In the genomic region with DNA sequence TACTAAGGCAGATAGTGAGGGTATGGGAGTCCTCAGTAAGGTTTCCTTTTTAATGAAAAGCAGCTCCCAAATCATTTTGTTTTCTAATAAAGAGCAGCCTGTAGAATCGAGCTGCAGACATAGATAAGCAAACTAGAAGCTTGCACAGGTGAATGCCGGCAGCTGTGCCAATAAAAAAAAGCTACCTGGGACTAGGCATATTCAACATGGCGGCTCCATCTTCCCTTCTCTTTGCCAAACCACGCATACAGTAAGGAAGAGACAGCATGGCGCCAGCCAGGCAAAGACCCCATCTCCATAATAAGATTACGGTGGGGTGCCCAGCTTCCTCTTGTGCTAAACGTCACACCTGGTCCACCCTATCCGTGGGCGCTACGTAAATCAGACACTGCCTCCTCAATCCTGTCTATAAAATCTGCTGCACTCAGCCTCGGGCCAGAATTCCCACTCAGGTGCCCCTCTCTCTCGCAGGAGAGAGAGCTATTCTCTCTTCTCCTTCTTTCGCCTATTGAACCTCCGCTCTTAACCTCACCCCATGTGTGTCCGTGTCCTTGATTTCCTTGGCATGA, we compare ENCODE assay signal across 15 cellular contexts.
DNase-seq lines count a peak whose midpoint lies in the region; ATAC-seq, FAIRE-seq and TF ChIP-seq lines count a peak whose summit lies in the region.
"Had no signal": no experiment of that assay in that cellular context is flagged by ENCODE, and none has a peak within 500 bp of the region (broad histone marks: within the 10 kb centered on the region; RNA-seq: fewer than 3 reads in every experiment).

No MANE protein-coding gene starts in this region.

- H3K9me1 ChIP-seq in keratinocyte (ENCODE audit: control insufficient read depth, extremely low read depth, insufficient read depth, low read length): no peaks in the 10 kb centered on the region

- peak overlapping the region; percentile 32 for H3K9ac ChIP-seq in HUES6 (ENCODE audit: low read length)
- H3K9ac ChIP-seq in keratinocyte (ENCODE audit: control insufficient read depth, extremely low read depth, insufficient read depth, low read length): no peak overlapping the region

- no peaks in the 10 kb centered on the region for H3K9me3 Mint-ChIP-seq in Caco-2 (ENCODE audit: unreplicated experiment)
- no peaks in the 10 kb centered on the region for H3K9me3 Mint-ChIP-seq in activated CD4-positive, alpha-beta memory T cell treated with anti-CD3 and anti-CD28 coated beads for 36 hours

- H3K36me3 Mint-ChIP-seq in Caco-2 (ENCODE audit: insufficient read depth, unreplicated experiment): peaks cover 18% of the 10 kb centered on the region
- no peaks in the 10 kb centered on the region for H3K36me3 Mint-ChIP-seq in activated CD4-positive, alpha-beta memory T cell treated with anti-CD3 and anti-CD28 coated beads for 36 hours

- CTCF ChIA-PET in Caco-2 (lab: Charles Lee): interaction anchor here (1.5 kb wide), 1 partner anchor 118 kb away, joined by 5 read pairs; the partner anchor contains the start of gene WDR59
- CTCF ChIA-PET in activated CD4-positive, alpha-beta memory T cell treated with anti-CD3 and anti-CD28 coated beads for 36 hours (lab: Charles Lee): no interaction called here

- H3K79me2 ChIP-seq in keratinocyte (ENCODE audit: control insufficient read depth, insufficient read depth, low read length): no peaks in the 10 kb centered on the region

- H3K27me3 ChIP-seq in Caco-2 (replicated peaks; ENCODE audit: control insufficient read depth, insufficient read depth, low read length) (no peaks in the 10 kb centered on the region), HUES6 (ENCODE audit: control insufficient read depth, insufficient read depth, low read length) (no peaks in the 10 kb centered on the region), keratinocyte (ENCODE audit: control insufficient read depth, extremely low read depth, insufficient read depth, low read length) (no peaks in the 10 kb centered on the region)

- no peaks in the 10 kb centered on the region for H4K20me1 ChIP-seq in keratinocyte (ENCODE audit: control insufficient read depth, extremely low read depth, insufficient read depth, low read length)

- H3K9me3 ChIP-seq in Caco-2 (no peaks in the 10 kb centered on the region), HUES6 (ENCODE audit: control insufficient read depth, insufficient read depth, low read depth, low read length) (no peaks in the 10 kb centered on the region), keratinocyte (ENCODE audit: control insufficient read depth, low read depth, low read length) (no peaks in the 10 kb centered on the region)

- H3K4me3 Mint-ChIP-seq in Caco-2 (ENCODE audit: unreplicated experiment): no peak overlapping the region
- no peak overlapping the region for H3K4me3 Mint-ChIP-seq in activated CD4-positive, alpha-beta memory T cell treated with anti-CD3 and anti-CD28 coated beads for 36 hours
- H3K4me3 Mint-ChIP-seq: CD14-positive monocyte had no signal

- DNase-seq in Caco-2 (no peak), keratinocyte (ENCODE audit: low read depth, low spot score) (no peak), activated gamma-delta T cell treated with Interleukin-2 at 50 U/mL for 16 hours (no peak), T-helper 9 cell (no peak)
- DNase-seq in activated CD4-positive, alpha-beta memory T cell treated with anti-CD3 and anti-CD28 coated beads for 36 hours: no peak
- DNase-seq: activated CD4-positive, alpha-beta T cell treated with anti-CD3 and anti-CD28 coated beads, Interleukin-2, amount 50 U/mL, for 4 hours; activated effector memory CD4-positive, alpha-beta T cell treated with anti-CD3 and anti-CD28 coated beads, Interleukin-2, amount 50 U/mL, for 16 hours; effector CD4-positive, alpha-beta T cell; NCI-H446 treated with DMSO at 0.1 percent for 48 hours had no signal

- BruUV-seq in Caco-2 (replicated peaks; lab: Mats Ljungman, UMichigan): TSS peak; percentile 15

- dilution Hi-C loops in keratinocyte (cut with MboI; ENCODE audit: extremely low pct_ligation_motif_present, low sequenced_read_pairs): no loop called here

- intact Hi-C loops in Caco-2 (cut with micrococcal nuclease; ENCODE audit: unreplicated experiment): no loop called here
- intact Hi-C loops in activated CD4-positive, alpha-beta memory T cell treated with anti-CD3 and anti-CD28 coated beads for 36 hours (cut with micrococcal nuclease): no loop called here

- H2AFZ ChIP-seq in keratinocyte (ENCODE audit: control insufficient read depth, low read length): no peak overlapping the region

- H3K4me3 ChIP-seq in Caco-2 (ENCODE audit: low read depth, low read length) (no peak overlapping the region), HUES6 (ENCODE audit: low read depth, low read length) (peak overlapping the region; percentile 23; the same call in 1 of the 2 replicates), keratinocyte (ENCODE audit: control insufficient read depth in 2 of 3, extremely low read depth in 1 of 3, insufficient read depth in 2 of 3, low read depth in 1 of 3, low read length in 3 of 3) (peak overlapping the region in 1 of 3 experiments; percentile 7)
- H3K4me3 ChIP-seq: GM12878 had no signal

- ATAC-seq in GM18517 (IDR thresholded peaks at IDR 0.05; ENCODE audit: unreplicated experiment): no peak
- ATAC-seq: GM12878, HCT116, HepG2 had no signal

- peaks cover 13% of the 10 kb centered on the region for H3K4me1 ChIP-seq in Caco-2
- H3K4me1 ChIP-seq in HUES6 (ENCODE audit: control insufficient read depth, insufficient read depth, low read length): peaks cover 36% of the 10 kb centered on the region
- H3K4me1 ChIP-seq in keratinocyte (ENCODE audit: control insufficient read depth, extremely low read depth, insufficient read depth, low read length): peaks cover 18% of the 10 kb centered on the region

- POLR2A ChIA-PET in Caco-2 (lab: Charles Lee): no interaction called here
- POLR2A ChIA-PET in activated CD4-positive, alpha-beta memory T cell treated with anti-CD3 and anti-CD28 coated beads for 36 hours (lab: Charles Lee): interaction anchor here (0.6 kb wide), 1 partner anchor 8 kb away, joined by 3 read pairs; no protein-coding TSS in a partner anchor

- peaks cover 24% of the 10 kb centered on the region for H3K4me1 Mint-ChIP-seq in Caco-2 (ENCODE audit: low read depth, unreplicated experiment)
- H3K4me1 Mint-ChIP-seq in activated CD4-positive, alpha-beta memory T cell treated with anti-CD3 and anti-CD28 coated beads for 36 hours (ENCODE audit: low read depth): peaks cover 18% of the 10 kb centered on the region

- no peak for FAIRE-seq in keratinocyte (lab: Jason Lieb, UNC)
- FAIRE-seq: GM12878, HepG2 had no signal

- H3K27ac ChIP-seq in HUES6 (ENCODE audit: low read depth, low read length): peak overlapping the region; percentile 50; the same call in 1 of the 2 replicates
- peak overlapping the region; percentile 1 for H3K27ac ChIP-seq in keratinocyte (ENCODE audit: control insufficient read depth, insufficient read depth, low read length)

- peak overlapping the region; percentile 24 for H3K4me2 ChIP-seq in keratinocyte (ENCODE audit: control insufficient read depth, extremely low read depth, insufficient read depth, low read depth, low read length)

- no peaks in the 10 kb centered on the region for H3K27me3 Mint-ChIP-seq in Caco-2 (ENCODE audit: insufficient read depth, unreplicated experiment)
- H3K27me3 Mint-ChIP-seq in activated CD4-positive, alpha-beta memory T cell treated with anti-CD3 and anti-CD28 coated beads for 36 hours: no peaks in the 10 kb centered on the region

- TF ChIP-seq CTCF in Caco-2 (IDR thresholded peaks at IDR 0.05; ENCODE audit: insufficient read depth in 1 of 2, low read depth in 1 of 2, low read length in 1 of 2, severe bottlenecking in 1 of 2, unreplicated experiment in 1 of 2): no peak
- no peak for TF ChIP-seq CTCF in keratinocyte (optimal IDR thresholded peaks at IDR 0.05 in 1 of 3, IDR thresholded peaks at IDR 0.05 in 1 of 3, conservative IDR thresholded peaks at IDR 0.05 in 1 of 3; ENCODE audit: extremely low read depth in 1 of 3, insufficient read depth in 2 of 3, low read length in 3 of 3)

- H3K36me3 ChIP-seq in Caco-2 (ENCODE audit: control insufficient read depth, insufficient read depth, low read length): peaks cover 1% of the 10 kb centered on the region
- H3K36me3 ChIP-seq in HUES6 (ENCODE audit: control insufficient read depth, insufficient read depth, low read length): no peaks in the 10 kb centered on the region
- no peaks in the 10 kb centered on the region for H3K36me3 ChIP-seq in keratinocyte (ENCODE audit: control insufficient read depth in 2 of 2, extremely low read depth in 1 of 2, insufficient read depth in 2 of 2, low read length in 2 of 2)

- H3K27ac Mint-ChIP-seq in Caco-2 (ENCODE audit: unreplicated experiment): peak overlapping the region; percentile 46
- H3K27ac Mint-ChIP-seq in activated CD4-positive, alpha-beta memory T cell treated with anti-CD3 and anti-CD28 coated beads for 36 hours: peak overlapping the region; percentile 29
